ENCODE assay signal across 24 cellular contexts in genomic region chr18:70149616-70150301, GRCh38.
"Had no signal": no experiment of that assay in that cellular context is flagged by ENCODE, and none has a peak within 500 bp of the region (broad histone marks: within the 10 kb centered on the region; RNA-seq: fewer than 3 reads in every experiment).

No MANE protein-coding gene starts in this region.

- H3K27ac ChIP-seq: ascending aorta, epithelial cell of prostate, left lung, lower lobe of right lung, skin epidermis, thoracic aorta, uterus had no signal

- H3K4me1 Mint-ChIP-seq: brain had no signal

- H3K4me3 Mint-ChIP-seq: activated B cell treated with CpG ODN at 0.5 μM for 24 hours; activated naive CD4-positive, alpha-beta T cell treated with anti-CD3 and anti-CD28 coated beads, Interleukin-2, amount 10 ng/mL, durations not matched to agents 7 days and 5 days; activated naive CD8-positive, alpha-beta T cell treated with anti-CD3 and anti-CD28 coated beads, Interleukin-2, amount 10 ng/mL, durations not matched to agents 7 days and 5 days; brain; endodermal cell; natural killer cell; stimulated activated naive CD8-positive, alpha-beta T cell treated with anti-CD3 and anti-CD28 coated beads, Interleukin-15, Interleukin-2, amounts not matched to agents 100 ng/mL and 50 ng/mL, for 24 hours; T-helper 17 cell had no signal

- H3K9me3 ChIP-seq: ascending aorta, left lung, lower lobe of right lung, thoracic aorta, uterus had no signal

- ATAC-seq: left lung, lower lobe of right lung, natural killer cell, sciatic nerve, T-helper 17 cell had no signal

- DNase-seq: activated B cell treated with CpG ODN at 0.5 μM for 24 hours; activated CD8-positive, alpha-beta memory T cell treated with anti-CD3 and anti-CD28 coated beads for 24 hours; activated gamma-delta T cell; activated naive CD4-positive, alpha-beta T cell treated with anti-CD3 and anti-CD28 coated beads, Interleukin-2, amount 10 ng/mL, durations not matched to agents 7 days and 5 days; activated naive CD8-positive, alpha-beta T cell treated with anti-CD3 and anti-CD28 coated beads, Interleukin-2, amount 10 ng/mL, durations not matched to agents 7 days and 5 days; endodermal cell; left lung; lower lobe of right lung; mesenchymal stem cell; natural killer cell; posterior cingulate gyrus; stimulated activated CD4-positive, alpha-beta T cell treated with anti-CD3 and anti-CD28 coated beads, Interleukin-12 subunit alpha, Interleukin-12 subunit beta, amount 100 ng/mL, for 4 hours; stimulated activated CD4-positive, alpha-beta T cell treated with anti-CD3 and anti-CD28 coated beads, Interleukin-4, amount 100 ng/mL, for 1 hour; T-helper 17 cell; T1000; uterus had no signal

- H3K36me3 Mint-ChIP-seq: natural killer cell had no signal

- H3K9me3 Mint-ChIP-seq: activated B cell treated with CpG ODN at 0.5 μM for 24 hours; activated naive CD4-positive, alpha-beta T cell treated with anti-CD3 and anti-CD28 coated beads, Interleukin-2, amount 10 ng/mL, durations not matched to agents 7 days and 5 days; activated naive CD8-positive, alpha-beta T cell treated with anti-CD3 and anti-CD28 coated beads, Interleukin-2, amount 10 ng/mL, durations not matched to agents 7 days and 5 days; brain; endodermal cell; natural killer cell; stimulated activated naive CD8-positive, alpha-beta T cell treated with anti-CD3 and anti-CD28 coated beads, Interleukin-15, Interleukin-2, amounts not matched to agents 100 ng/mL and 50 ng/mL, for 24 hours had no signal

- H3K27ac Mint-ChIP-seq: activated B cell treated with CpG ODN at 0.5 μM for 24 hours; activated naive CD4-positive, alpha-beta T cell treated with anti-CD3 and anti-CD28 coated beads, Interleukin-2, amount 10 ng/mL, durations not matched to agents 7 days and 5 days; activated naive CD8-positive, alpha-beta T cell treated with anti-CD3 and anti-CD28 coated beads, Interleukin-2, amount 10 ng/mL, durations not matched to agents 7 days and 5 days; endodermal cell; natural killer cell; stimulated activated naive CD8-positive, alpha-beta T cell treated with anti-CD3 and anti-CD28 coated beads, Interleukin-15, Interleukin-2, amounts not matched to agents 100 ng/mL and 50 ng/mL, for 24 hours; T-helper 17 cell had no signal

- FAIRE-seq: frontal cortex had no signal

- H3K27me3 Mint-ChIP-seq: activated B cell treated with CpG ODN at 0.5 μM for 24 hours; activated naive CD4-positive, alpha-beta T cell treated with anti-CD3 and anti-CD28 coated beads, Interleukin-2, amount 10 ng/mL, durations not matched to agents 7 days and 5 days; activated naive CD8-positive, alpha-beta T cell treated with anti-CD3 and anti-CD28 coated beads, Interleukin-2, amount 10 ng/mL, durations not matched to agents 7 days and 5 days; brain; stimulated activated naive CD8-positive, alpha-beta T cell treated with anti-CD3 and anti-CD28 coated beads, Interleukin-15, Interleukin-2, amounts not matched to agents 100 ng/mL and 50 ng/mL, for 24 hours; T-helper 17 cell had no signal

- H3K4me1 ChIP-seq: ascending aorta, left lung, lower lobe of right lung, uterus had no signal

- H3K4me3 ChIP-seq: ascending aorta, left lung, lower lobe of right lung, skin epidermis, thoracic aorta, uterus had no signal

- H3K27me3 ChIP-seq: ascending aorta, left lung, uterus had no signal
